28 cellular contexts compared by ENCODE assay signal in genomic region chr2:29573602-29574001, GRCh38.
"Had no signal": no experiment of that assay in that cellular context is flagged by ENCODE, and none has a peak within 500 bp of the region (broad histone marks: within the 10 kb centered on the region; RNA-seq: fewer than 3 reads in every experiment).

No MANE protein-coding gene starts in this region.

- H3K4me3 Mint-ChIP-seq: activated CD4-positive, alpha-beta T cell treated with anti-CD3 and anti-CD28 coated beads, Interleukin-2, amount 10 ng/mL, durations not matched to agents 24 days and 14 days; activated CD8-positive, alpha-beta T cell treated with anti-CD3 and anti-CD28 coated beads, Interleukin-2, amount 10 ng/mL, durations not matched to agents 7 days and 5 days; activated naive CD4-positive, alpha-beta T cell treated with anti-CD3 and anti-CD28 coated beads, Interleukin-2, amount 50 U/mL, for 24 hours; activated naive CD8-positive, alpha-beta T cell treated with anti-CD3 and anti-CD28 coated beads, Interleukin-2, amount 10 ng/mL, durations not matched to agents 7 days and 5 days; activated T-cell treated with anti-CD3 and anti-CD28 coated beads, Interleukin-2, amount 50 U/mL, for 24 hours; T-helper 1 cell treated with Interleukin-12 subunit alpha and Interleukin-12 subunit beta and Interleukin-4 antibody, amounts not matched to agents 30 μg/mL and 1 μg/mL, for 36 hours; T-helper 2 cell treated with Interferon-gamma antibody and Interleukin-4, amounts not matched to agents 5 μg/mL and 100 μg/mL, for 36 hours had no signal

- DNase-seq: activated CD4-positive, alpha-beta T cell treated with anti-CD3 and anti-CD28 coated beads, Interleukin-2, amount 10 ng/mL, durations not matched to agents 24 days and 14 days; activated CD4-positive, alpha-beta T cell treated with anti-CD3 and anti-CD28 coated beads, Interleukin-2, amount 50 U/mL, for 4 hours; activated CD8-positive, alpha-beta T cell treated with anti-CD3 and anti-CD28 coated beads, Interleukin-2, amount 10 ng/mL, durations not matched to agents 7 days and 5 days; activated gamma-delta T cell; activated naive CD4-positive, alpha-beta T cell treated with Interleukin-2 at 50 U/mL for 16 hours; activated naive CD8-positive, alpha-beta T cell treated with anti-CD3 and anti-CD28 coated beads, Interleukin-2, amount 10 ng/mL, durations not matched to agents 7 days and 5 days; activated T-cell treated with anti-CD3 and anti-CD28 coated beads, Interleukin-2, amount 50 U/mL, for 24 hours; amygdala; caudate nucleus; cerebellar nuclear complex; NCI-H1048; NCI-H1105 treated with DMSO at 0.1 percent for 48 hours; NCI-H1436; NCI-H1694 treated with DMSO at 0.1 percent for 48 hours; NCI-H2029; NCI-H345; NCI-H526; NCI-H748 treated with DMSO at 0.1 percent for 48 hours; Right ventricle myocardium superior; SJCRH30; SK-N-SH had no signal

- H3K36me3 ChIP-seq: ascending aorta, breast epithelium had no signal

- H3K27me3 Mint-ChIP-seq: activated CD4-positive, alpha-beta T cell treated with anti-CD3 and anti-CD28 coated beads, Interleukin-2, amount 10 ng/mL, durations not matched to agents 24 days and 14 days; activated naive CD8-positive, alpha-beta T cell treated with anti-CD3 and anti-CD28 coated beads, Interleukin-2, amount 10 ng/mL, durations not matched to agents 7 days and 5 days; activated T-cell treated with anti-CD3 and anti-CD28 coated beads, Interleukin-2, amount 50 U/mL, for 24 hours had no signal

- H3K4me1 ChIP-seq: ascending aorta, breast epithelium, SJCRH30 had no signal

- H3K4me3 ChIP-seq: ascending aorta, breast epithelium, SJCRH30 had no signal

- H3K9me3 ChIP-seq: ascending aorta, breast epithelium, SJCRH30, SK-N-SH had no signal

- H3K36me3 Mint-ChIP-seq: activated naive CD4-positive, alpha-beta T cell treated with anti-CD3 and anti-CD28 coated beads, Interleukin-2, amount 50 U/mL, for 24 hours; activated naive CD8-positive, alpha-beta T cell treated with anti-CD3 and anti-CD28 coated beads, Interleukin-2, amount 10 ng/mL, durations not matched to agents 7 days and 5 days had no signal

- H3K9ac ChIP-seq: KMS-11, SK-N-SH had no signal

- H3K9me3 Mint-ChIP-seq: activated CD4-positive, alpha-beta T cell treated with anti-CD3 and anti-CD28 coated beads, Interleukin-2, amount 10 ng/mL, durations not matched to agents 24 days and 14 days; activated naive CD4-positive, alpha-beta T cell treated with anti-CD3 and anti-CD28 coated beads, Interleukin-2, amount 50 U/mL, for 24 hours; activated naive CD8-positive, alpha-beta T cell treated with anti-CD3 and anti-CD28 coated beads, Interleukin-2, amount 10 ng/mL, durations not matched to agents 7 days and 5 days; activated T-cell treated with anti-CD3 and anti-CD28 coated beads, Interleukin-2, amount 50 U/mL, for 24 hours; activated T-helper 2 cell treated with anti-CD3 and anti-CD28 coated beads, Interferon-gamma antibody, Interleukin-2, Interleukin-4, amounts not matched to agents 10 μg/mL and 5 μg/mL and 100 μg/mL, durations not matched to agents 14 hours and 24 hours and 36 hours; T-helper 1 cell treated with Interleukin-12 subunit alpha and Interleukin-12 subunit beta and Interleukin-4 antibody, amounts not matched to agents 30 μg/mL and 1 μg/mL, for 36 hours; T-helper 2 cell treated with Interferon-gamma antibody and Interleukin-4, amounts not matched to agents 5 μg/mL and 100 μg/mL, for 36 hours had no signal

- H3K27ac ChIP-seq: ascending aorta, breast epithelium, KMS-11, SJCRH30 had no signal

- ATAC-seq: activated CD8-positive, alpha-beta T cell treated with anti-CD3 and anti-CD28 coated beads, Interleukin-2, amount 10 ng/mL, durations not matched to agents 7 days and 5 days had no signal

- H3K4me2 ChIP-seq: KMS-11, SK-N-SH had no signal

- H3K27me3 ChIP-seq: ascending aorta, breast epithelium, SJCRH30 had no signal

- H3K27ac Mint-ChIP-seq: activated CD4-positive, alpha-beta T cell treated with anti-CD3 and anti-CD28 coated beads, Interleukin-2, amount 10 ng/mL, durations not matched to agents 24 days and 14 days; activated CD8-positive, alpha-beta T cell treated with anti-CD3 and anti-CD28 coated beads, Interleukin-2, amount 10 ng/mL, durations not matched to agents 7 days and 5 days; activated naive CD4-positive, alpha-beta T cell treated with anti-CD3 and anti-CD28 coated beads, Interleukin-2, amount 50 U/mL, for 24 hours; activated naive CD8-positive, alpha-beta T cell treated with anti-CD3 and anti-CD28 coated beads, Interleukin-2, amount 10 ng/mL, durations not matched to agents 7 days and 5 days; activated T-cell treated with anti-CD3 and anti-CD28 coated beads, Interleukin-2, amount 50 U/mL, for 24 hours; activated T-helper 2 cell treated with anti-CD3 and anti-CD28 coated beads, Interferon-gamma antibody, Interleukin-2, Interleukin-4, amounts not matched to agents 10 μg/mL and 5 μg/mL and 100 μg/mL, durations not matched to agents 14 hours and 24 hours and 36 hours; T-helper 1 cell treated with Interleukin-12 subunit alpha and Interleukin-12 subunit beta and Interleukin-4 antibody, amounts not matched to agents 30 μg/mL and 1 μg/mL, for 36 hours; T-helper 2 cell treated with Interferon-gamma antibody and Interleukin-4, amounts not matched to agents 5 μg/mL and 100 μg/mL, for 36 hours had no signal

- H3K4me1 Mint-ChIP-seq: activated CD4-positive, alpha-beta T cell treated with anti-CD3 and anti-CD28 coated beads, Interleukin-2, amount 10 ng/mL, durations not matched to agents 24 days and 14 days; activated naive CD4-positive, alpha-beta T cell treated with anti-CD3 and anti-CD28 coated beads, Interleukin-2, amount 50 U/mL, for 24 hours; activated naive CD8-positive, alpha-beta T cell treated with anti-CD3 and anti-CD28 coated beads, Interleukin-2, amount 10 ng/mL, durations not matched to agents 7 days and 5 days had no signal
